ENCODE assay signal across 8 cellular contexts in genomic region chr19:1094655-1094977, GRCh38. TPM values are rescaled to one million over a fixed set of nuclear protein-coding genes. Genes with fewer than 3 reads are reported as not detected.
A peak's percentile ranks its signal among the peaks of the same experiment; 100 is the strongest.
DNase-seq lines count a peak whose midpoint lies in the region; ATAC-seq and TF ChIP-seq lines count a peak whose summit lies in the region.

No MANE protein-coding gene starts in this region.

- BruUV-seq in HCT116 (replicated peaks; lab: Mats Ljungman, UMichigan), result no TSS peak

- H3K4me2 ChIP-seq in HCT116 (ENCODE audit: low read length) (peak overlapping the region; percentile 96), hepatocyte (peak overlapping the region; percentile 99), smooth muscle cell (peak overlapping the region; percentile 98)

- RAD21 ChIA-PET in HCT116 (lab: Charles Lee; ENCODE audit: low non-redundant PET in 1 of 2, low total read pairs in 2 of 2, uncharacterized antibody in 2 of 2, unreplicated experiment in 2 of 2), result interaction anchor here in 1 of 2 experiments (0.6 kb wide), 1 partner anchor 11 kb away, joined by 6 read pairs; no protein-coding TSS in a partner anchor

- H3F3A ChIP-seq in smooth muscle cell (ENCODE audit: low read depth), result no peaks in the 10 kb centered on the region

- H3K9me3 ChIP-seq in HCT116 (ENCODE audit: control insufficient read depth in 1 of 2, insufficient read depth in 1 of 2, low read depth in 1 of 2, low read length in 2 of 2), result no peaks in the 10 kb centered on the region; a peak in 1 of 4 replicates
- H3K9me3 ChIP-seq in hepatocyte (ENCODE audit: low read depth), result no peaks in the 10 kb centered on the region
- H3K9me3 ChIP-seq in smooth muscle cell (replicated peaks; ENCODE audit: low read depth), result no peaks in the 10 kb centered on the region

- TF ChIP-seq CTCF in HCT116 (IDR thresholded peaks at IDR 0.05 in 2 of 3, conservative IDR thresholded peaks at IDR 0.05 in 1 of 3; ENCODE audit: borderline replicate concordance in 1 of 3, insufficient read depth in 1 of 3, low read depth in 2 of 3, low read length in 2 of 3) (no peak), hepatocyte (IDR thresholded peaks at IDR 0.05; ENCODE audit: poor library complexity) (no peak), smooth muscle cell (IDR thresholded peaks at IDR 0.05; ENCODE audit: borderline replicate concordance, insufficient read depth, poor library complexity, severe bottlenecking) (no peak)

- ATAC-seq in HCT116 (no peak; the same call in none of the 2 replicates), HG02763 (IDR thresholded peaks at IDR 0.05; ENCODE audit: unreplicated experiment) (no peak)

- H3K27ac ChIP-seq in HCT116 (ENCODE audit: low read depth, low read length), result peak overlapping the region; percentile 68
- peak overlapping the region; percentile 41 for H3K27ac ChIP-seq in hepatocyte
- H3K27ac ChIP-seq in smooth muscle cell (ENCODE audit: low read depth), result peak overlapping the region; percentile 43

- H3K9ac ChIP-seq in HCT116 (ENCODE audit: low read length), result peak overlapping the region; percentile 94
- peak overlapping the region; percentile 92 for H3K9ac ChIP-seq in smooth muscle cell (ENCODE audit: low read depth)

- H3K9me3 Mint-ChIP-seq in activated CD4-positive, alpha-beta memory T cell treated with anti-CD3 and anti-CD28 coated beads, Interleukin-2, amount 10 ng/mL, durations not matched to agents 7 days and 5 days, result peaks cover 8% of the 10 kb centered on the region

- no peaks in the 10 kb centered on the region; the same call in 1 of the 2 replicates for H4K20me1 ChIP-seq in HCT116 (ENCODE audit: insufficient read depth)
- peaks cover 12% of the 10 kb centered on the region for H4K20me1 ChIP-seq in hepatocyte (ENCODE audit: insufficient read depth, poor library complexity, severe bottlenecking)
- peaks cover 29% of the 10 kb centered on the region for H4K20me1 ChIP-seq in smooth muscle cell (ENCODE audit: low read depth)

- H2AFZ ChIP-seq in HCT116 (ENCODE audit: low read depth, low read length, poor library complexity, severe bottlenecking) (no peak overlapping the region), hepatocyte (no peak overlapping the region), smooth muscle cell (ENCODE audit: low read depth) (no peak overlapping the region)

- intact Hi-C loops in HCT116 (cut with micrococcal nuclease), result no loop called here

- H3K27me3 Mint-ChIP-seq in activated CD4-positive, alpha-beta memory T cell treated with anti-CD3 and anti-CD28 coated beads, Interleukin-2, amount 10 ng/mL, durations not matched to agents 7 days and 5 days, result no peaks in the 10 kb centered on the region

- 5% methylated on average over 15 of the region's 19 CpGs for WGBS in hepatocyte (ENCODE audit: low lambda C conversion rate, missing lambda C conversion rate)
- WGBS in smooth muscle cell (ENCODE audit: low lambda C conversion rate), result 4% methylated on average over 15 of the region's 19 CpGs

- peaks cover 35% of the 10 kb centered on the region for H3K36me3 Mint-ChIP-seq in activated CD4-positive, alpha-beta memory T cell treated with anti-CD3 and anti-CD28 coated beads, Interleukin-2, amount 10 ng/mL, durations not matched to agents 7 days and 5 days (ENCODE audit: low read depth)

- peak overlapping the region; percentile 64 for H3K27ac Mint-ChIP-seq in activated CD4-positive, alpha-beta memory T cell treated with anti-CD3 and anti-CD28 coated beads, Interleukin-2, amount 10 ng/mL, durations not matched to agents 7 days and 5 days

- TF ChIP-seq POLR2A in HCT116 (IDR thresholded peaks at IDR 0.05; ENCODE audit: borderline replicate concordance, extremely low read depth, insufficient read depth, insufficient read length), result no peak

- CTCF ChIA-PET in HCT116 (lab: Charles Lee), result no interaction called here
- CTCF ChIA-PET in activated CD4-positive, alpha-beta memory T cell treated with anti-CD3 and anti-CD28 coated beads, Interleukin-2, amount 10 ng/mL, durations not matched to agents 7 days and 5 days (lab: Charles Lee), result interaction anchor here (0.6 to 1.5 kb wide), 3 partner anchors 20 to 33 kb away, joined by 3 to 6 read pairs (median 3); no protein-coding TSS in a partner anchor

- H3K36me3 ChIP-seq in HCT116 (ENCODE audit: control insufficient read depth in 1 of 2, insufficient read depth in 2 of 2, low read length in 2 of 2), result peaks cover 17 to 30% of the 10 kb centered on the region in 2 experiments; a peak in 3 of 4 replicates
- no peaks in the 10 kb centered on the region for H3K36me3 ChIP-seq in hepatocyte (replicated peaks; ENCODE audit: insufficient read depth, low read depth)
- no peaks in the 10 kb centered on the region for H3K36me3 ChIP-seq in smooth muscle cell (ENCODE audit: low read depth)

- no peak for DNase-seq in HCT116 (ENCODE audit: low read depth, low spot score)
- DNase-seq in activated CD4-positive, alpha-beta memory T cell treated with anti-CD3 and anti-CD28 coated beads, Interleukin-2, amount 10 ng/mL, durations not matched to agents 7 days and 5 days, result no peak
- DNase-seq in hepatocyte (ENCODE audit: low spot score), result no peak
- DNase-seq in smooth muscle cell (lab: John Stamatoyannopoulos, UW; ENCODE audit: unreplicated experiment), result no peak
- no peak for DNase-seq in activated gamma-delta T cell (lab: John Stamatoyannopoulos, UW)
- no peak for DNase-seq in T-helper 9 cell
- no peak for DNase-seq in superior temporal gyrus (ENCODE audit: extremely low spot score)

- POLR2A ChIA-PET in HCT116 (lab: Charles Lee), result interaction anchor here (1.7 kb wide), 1 partner anchor 30 kb away, joined by 4 read pairs; no protein-coding TSS in a partner anchor
- POLR2A ChIA-PET in activated CD4-positive, alpha-beta memory T cell treated with anti-CD3 and anti-CD28 coated beads, Interleukin-2, amount 10 ng/mL, durations not matched to agents 7 days and 5 days (lab: Charles Lee), result interaction anchor here (1.0 to 8.8 kb wide), 6 partner anchors 14 to 79 kb away, joined by 3 to 109 read pairs (median 4); partner anchors contain the start of genes ARHGAP45 and SBNO2

- H3K9me2 ChIP-seq in HCT116 (ENCODE audit: insufficient read depth) (no peaks in the 10 kb centered on the region), hepatocyte (replicated peaks; ENCODE audit: insufficient read depth) (no peaks in the 10 kb centered on the region)

- H3K4me3 ChIP-seq in HCT116 (replicated peaks in 1 of 2; ENCODE audit: low read depth in 1 of 2, low read length in 2 of 2), result peak overlapping the region; percentile 84 to 98
- H3K4me3 ChIP-seq in hepatocyte, result peak overlapping the region; percentile 51
- H3K4me3 ChIP-seq in smooth muscle cell, result peak overlapping the region; percentile 90

- H3K27me3 ChIP-seq in HCT116 (ENCODE audit: insufficient read depth, low read length) (no peaks in the 10 kb centered on the region), hepatocyte (no peaks in the 10 kb centered on the region), smooth muscle cell (ENCODE audit: low read depth) (no peaks in the 10 kb centered on the region)

- no peak for TF ChIP-seq RAD21 in HCT116 (IDR thresholded peaks at IDR 0.05; ENCODE audit: low read depth)

- H3K4me3 Mint-ChIP-seq in activated CD4-positive, alpha-beta memory T cell treated with anti-CD3 and anti-CD28 coated beads, Interleukin-2, amount 10 ng/mL, durations not matched to agents 7 days and 5 days, result peak overlapping the region; percentile 90

- H3K79me2 ChIP-seq in HCT116 (ENCODE audit: insufficient read depth, low read length), result peaks cover 47% of the 10 kb centered on the region
- H3K79me2 ChIP-seq in hepatocyte, result peaks cover 34% of the 10 kb centered on the region
- H3K79me2 ChIP-seq in smooth muscle cell (ENCODE audit: low read depth), result peaks cover 31% of the 10 kb centered on the region

- peaks cover 56% of the 10 kb centered on the region for H3K4me1 Mint-ChIP-seq in activated CD4-positive, alpha-beta memory T cell treated with anti-CD3 and anti-CD28 coated beads, Interleukin-2, amount 10 ng/mL, durations not matched to agents 7 days and 5 days

- H3K4me1 ChIP-seq in HCT116 (ENCODE audit: control insufficient read depth in 1 of 2, insufficient read depth in 2 of 2, low read length in 2 of 2) (peaks cover 12 to 36% of the 10 kb centered on the region in 2 experiments), hepatocyte (ENCODE audit: insufficient read depth) (peaks cover 26% of the 10 kb centered on the region), smooth muscle cell (ENCODE audit: low read depth) (peaks cover 7% of the 10 kb centered on the region)

TF ChIP-seq in HCT116, 20 proteins besides CTCF, POLR2A, EP300 and RAD21 (continues in another document):
- TF ChIP-seq, protein P1, sequence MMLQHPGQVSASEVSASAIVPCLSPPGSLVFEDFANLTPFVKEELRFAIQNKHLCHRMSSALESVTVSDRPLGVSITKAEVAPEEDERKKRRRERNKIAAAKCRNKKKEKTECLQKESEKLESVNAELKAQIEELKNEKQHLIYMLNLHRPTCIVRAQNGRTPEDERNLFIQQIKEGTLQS (IDR thresholded peaks at IDR 0.05), result no peak
- TF ChIP-seq JUND (IDR thresholded peaks at IDR 0.05) (no peak), EZH2 (IDR thresholded peaks at IDR 0.05) (no peak)

RNA-seq across cellular contexts. Expression of gene POLR2E, which starts 0.6 kb away (rescaled TPM):
- total RNA-seq in HCT116 (2021; ENCODE audit: unreplicated experiment), result 281 TPM
- 280 and 302 TPM in 2 replicates for polyA plus RNA-seq in HCT116 (2012)
- 100 to 1,000 TPM; 116 to 120 TPM for total RNA-seq in activated CD4-positive, alpha-beta memory T cell treated with anti-CD3 and anti-CD28 coated beads, Interleukin-2, amount 10 ng/mL, durations not matched to agents 7 days and 5 days
- 126 and 170 TPM in 2 replicates for total RNA-seq in hepatocyte
- polyA plus RNA-seq in hepatocyte, result 326 and 328 TPM in 2 replicates
- 99.1 and 114 TPM in 2 replicates for total RNA-seq in smooth muscle cell
- 235 and 260 TPM in 2 replicates for polyA plus RNA-seq in smooth muscle cell

RNA-seq across cellular contexts. Expression of gene GPX4, which starts 9.2 kb away (rescaled TPM):
- total RNA-seq in HCT116 (2021; ENCODE audit: unreplicated experiment) (481 TPM), hepatocyte (524 and 539 TPM in 2 replicates), smooth muscle cell (319 and 325 TPM in 2 replicates)
- polyA plus RNA-seq in HCT116 (2012), result 810 and 823 TPM in 2 replicates
- 100 to 1,000 TPM; 141 to 148 TPM for total RNA-seq in activated CD4-positive, alpha-beta memory T cell treated with anti-CD3 and anti-CD28 coated beads, Interleukin-2, amount 10 ng/mL, durations not matched to agents 7 days and 5 days
- polyA plus RNA-seq in hepatocyte (729 and 735 TPM in 2 replicates), smooth muscle cell (441 and 450 TPM in 2 replicates)

RNA-seq across cellular contexts. Expression of gene ARHGAP45, which starts 27.6 kb away (rescaled TPM):
- total RNA-seq in HCT116 (2021; ENCODE audit: unreplicated experiment), result 30.4 TPM
- polyA plus RNA-seq in HCT116 (2012), result 26.5 and 29.8 TPM in 2 replicates
- 100 to 1,000 TPM; 419 to 437 TPM for total RNA-seq in activated CD4-positive, alpha-beta memory T cell treated with anti-CD3 and anti-CD28 coated beads, Interleukin-2, amount 10 ng/mL, durations not matched to agents 7 days and 5 days
- total RNA-seq in hepatocyte, result 11.0 and 12.9 TPM in 2 replicates
- polyA plus RNA-seq in hepatocyte, result 16.0 and 18.3 TPM in 2 replicates
- 4.4 and 8.7 TPM in 2 replicates for total RNA-seq in smooth muscle cell
- polyA plus RNA-seq in smooth muscle cell, result 8.0 and 13.9 TPM in 2 replicates

RNA-seq across cellular contexts. Expression of gene ABCA7, which starts 54.7 kb away (rescaled TPM):
- total RNA-seq in HCT116 (2021; ENCODE audit: unreplicated experiment) (91.4 TPM), hepatocyte (8.2 and 17.8 TPM in 2 replicates), smooth muscle cell (4.1 and 5.0 TPM in 2 replicates)
- polyA plus RNA-seq in HCT116 (2012), result 59.2 and 65.7 TPM in 2 replicates
- total RNA-seq in activated CD4-positive, alpha-beta memory T cell treated with anti-CD3 and anti-CD28 coated beads, Interleukin-2, amount 10 ng/mL, durations not matched to agents 7 days and 5 days, result 10 to 100 TPM; 92.7 to 95.1 TPM
- polyA plus RNA-seq in hepatocyte (26.8 and 38.1 TPM in 2 replicates), smooth muscle cell (11.8 and 26.5 TPM in 2 replicates)

Comparison
In these comparisons a context has a peak if more than half of its experiments do, and no peak if none do; other contexts are left out.
1. RNA of gene ARHGAP45, which starts 27.6 kb away (total RNA-seq): 419 to 437 TPM in activated CD4-positive, alpha-beta memory T cell treated with anti-CD3 and anti-CD28 coated beads, Interleukin-2, amount 10 ng/mL, durations not matched to agents 7 days and 5 days; 30.4 TPM in HCT116 (single experiment), 11.0 to 12.9 TPM in hepatocyte and 4.4 to 8.7 TPM in smooth muscle cell; every median in the first group is over 10 times any median in the second.
2. Peak in every context shown above with its lines, with median percentiles within 50 percentile points of each other: H3K27ac ChIP-seq, H3K4me2 ChIP-seq and H3K4me3 ChIP-seq.